1 cellular context compared by ENCODE assay signal in the genomic region with DNA sequence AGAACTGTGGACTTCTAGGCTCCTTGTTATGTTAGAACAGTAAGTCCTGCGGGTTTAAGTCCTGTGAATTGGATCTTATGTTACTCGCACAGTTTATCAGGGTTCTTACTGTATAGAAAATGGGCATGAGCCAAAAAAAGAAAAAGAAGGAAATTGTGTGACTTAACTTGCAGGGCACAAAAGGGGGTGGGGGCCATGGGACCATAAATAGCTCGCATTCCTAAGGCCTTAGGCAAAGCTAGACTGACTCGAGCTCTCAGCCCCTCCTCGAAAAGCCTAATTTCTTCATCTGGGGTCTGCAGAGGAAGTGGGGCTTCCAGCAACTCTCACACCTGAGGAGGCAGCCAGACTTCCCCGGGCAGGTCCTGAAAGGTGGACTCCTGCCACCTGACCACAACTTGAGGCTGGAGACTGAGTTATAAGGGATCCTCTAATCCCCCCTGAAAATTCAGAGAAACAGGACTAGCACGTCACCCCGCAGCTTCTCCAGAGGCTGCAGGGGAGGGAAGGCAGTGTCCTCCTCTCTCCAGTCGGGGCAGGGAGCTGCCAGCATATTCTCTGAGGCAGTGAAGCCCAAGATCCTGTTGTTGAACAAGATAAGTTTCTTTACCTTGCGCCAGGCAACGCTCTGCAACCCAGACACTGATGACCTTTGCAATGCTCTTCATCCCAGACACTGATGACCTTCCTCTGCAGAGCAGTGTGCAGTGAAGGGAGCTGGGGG.
TF ChIP-seq lines count a peak whose summit lies in the region.

No MANE protein-coding gene starts in this region.

TF ChIP-seq in GM23338, 12 proteins besides CTCF, POLR2A, EP300 and RAD21 (continued from another document):
- TF ChIP-seq, protein P1, sequence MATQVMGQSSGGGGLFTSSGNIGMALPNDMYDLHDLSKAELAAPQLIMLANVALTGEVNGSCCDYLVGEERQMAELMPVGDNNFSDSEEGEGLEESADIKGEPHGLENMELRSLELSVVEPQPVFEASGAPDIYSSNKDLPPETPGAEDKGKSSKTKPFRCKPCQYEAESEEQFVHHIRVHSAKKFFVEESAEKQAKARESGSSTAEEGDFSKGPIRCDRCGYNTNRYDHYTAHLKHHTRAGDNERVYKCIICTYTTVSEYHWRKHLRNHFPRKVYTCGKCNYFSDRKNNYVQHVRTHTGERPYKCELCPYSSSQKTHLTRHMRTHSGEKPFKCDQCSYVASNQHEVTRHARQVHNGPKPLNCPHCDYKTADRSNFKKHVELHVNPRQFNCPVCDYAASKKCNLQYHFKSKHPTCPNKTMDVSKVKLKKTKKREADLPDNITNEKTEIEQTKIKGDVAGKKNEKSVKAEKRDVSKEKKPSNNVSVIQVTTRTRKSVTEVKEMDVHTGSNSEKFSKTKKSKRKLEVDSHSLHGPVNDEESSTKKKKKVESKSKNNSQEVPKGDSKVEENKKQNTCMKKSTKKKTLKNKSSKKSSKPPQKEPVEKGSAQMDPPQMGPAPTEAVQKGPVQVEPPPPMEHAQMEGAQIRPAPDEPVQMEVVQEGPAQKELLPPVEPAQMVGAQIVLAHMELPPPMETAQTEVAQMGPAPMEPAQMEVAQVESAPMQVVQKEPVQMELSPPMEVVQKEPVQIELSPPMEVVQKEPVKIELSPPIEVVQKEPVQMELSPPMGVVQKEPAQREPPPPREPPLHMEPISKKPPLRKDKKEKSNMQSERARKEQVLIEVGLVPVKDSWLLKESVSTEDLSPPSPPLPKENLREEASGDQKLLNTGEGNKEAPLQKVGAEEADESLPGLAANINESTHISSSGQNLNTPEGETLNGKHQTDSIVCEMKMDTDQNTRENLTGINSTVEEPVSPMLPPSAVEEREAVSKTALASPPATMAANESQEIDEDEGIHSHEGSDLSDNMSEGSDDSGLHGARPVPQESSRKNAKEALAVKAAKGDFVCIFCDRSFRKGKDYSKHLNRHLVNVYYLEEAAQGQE (IDR thresholded peaks at IDR 0.05; ENCODE audit: unreplicated experiment), result no peak
- no peak for TF ChIP-seq CREB1 (CRISPR knock-in tag; IDR thresholded peaks at IDR 0.05; ENCODE audit: low read depth)
- TF ChIP-seq NANOG (IDR thresholded peaks at IDR 0.05; ENCODE audit: borderline replicate concordance), result no peak
- no peak for TF ChIP-seq JUNB (IDR thresholded peaks at IDR 0.05; ENCODE audit: unreplicated experiment)
- no peak for TF ChIP-seq POLR2AphosphoS5 (IDR thresholded peaks at IDR 0.05; ENCODE audit: low read depth)
- no peak for TF ChIP-seq EZH2phosphoT487 (IDR thresholded peaks at IDR 0.05; ENCODE audit: unreplicated experiment)
- TF ChIP-seq ZNF114 (CRISPR knock-in tag; IDR thresholded peaks at IDR 0.05), result no peak
- TF ChIP-seq ZNF331 (CRISPR knock-in tag; IDR thresholded peaks at IDR 0.05; ENCODE audit: low read depth), result no peak
